In genomic region chr17:29219378-29220047, GRCh38 we compare ENCODE assay signal across 8 cellular contexts. TPM values are rescaled to one million over a fixed set of nuclear protein-coding genes. Genes with fewer than 3 reads are reported as not detected.
DNase-seq lines count a peak whose midpoint lies in the region; ATAC-seq and TF ChIP-seq lines count a peak whose summit lies in the region.

No MANE protein-coding gene starts in this region.

- H3K36me3 ChIP-seq in lung (ENCODE audit: control insufficient read depth in 2 of 2, insufficient read depth in 2 of 2, low read length in 2 of 2) = no peaks in the 10 kb centered on the region

- peak overlapping the region in 15 of 59 donors; percentile 0 to 35 (median 19) for H3K4me3 ChIP-seq in dorsolateral prefrontal cortex
- no peak overlapping the region for H3K4me3 ChIP-seq in lung

- H3K4me1 ChIP-seq in lung (ENCODE audit: control insufficient read depth in 2 of 2, insufficient read depth in 2 of 2, low read length in 2 of 2) = peaks cover 0 to 2% of the 10 kb centered on the region in 2 donors

- peak; percentile 93 for DNase-seq in D341Med (ENCODE audit: low spot score)
- DNase-seq in NCI-H748 (lab: John Stamatoyannopoulos, UW; ENCODE audit: unreplicated experiment) = peak; percentile 79
- DNase-seq in activated CD4-positive, alpha-beta T cell treated with anti-CD3 and anti-CD28 coated beads, Interleukin-2, amount 50 U/mL, for 48 hours = peak; percentile 73 to 81
- DNase-seq in dorsolateral prefrontal cortex = peak; percentile 67 to 90 (median 85)
- DNase-seq in lung (ENCODE audit: low spot score) = peak; percentile 79
- peak; percentile 47 for DNase-seq in stimulated activated CD8-positive, alpha-beta memory T cell treated with anti-CD3 and anti-CD28 coated beads, Interleukin-12 subunit alpha, Interleukin-12 subunit beta, amount 100 ng/mL, for 4 hours (ENCODE audit: low read depth)

- no peaks in the 10 kb centered on the region for H3K9me3 ChIP-seq in lung (ENCODE audit: control insufficient read depth in 2 of 2, insufficient read depth in 1 of 2, low read length in 1 of 2)

- TF ChIP-seq CTCF in dorsolateral prefrontal cortex (IDR thresholded peaks at IDR 0.05 in 54 of 56, conservative IDR thresholded peaks at IDR 0.05 in 2 of 56; ENCODE audit: low read depth in 1 of 56, partially characterized antibody in 56 of 56) (peak; percentile 93 to 99 (median 98)), lung (IDR thresholded peaks at IDR 0.05; ENCODE audit: control extremely low read depth, extremely low read depth) (peak; percentile 94)

- 16 to 21% methylated on average over 14 of the region's 14 CpGs for WGBS in lung, 2 donors

- intact Hi-C loops in dorsolateral prefrontal cortex (cut with DNase I) = loop anchor here (2.0 to 5.0 kb wide), 2 partner anchors 71 to 73 kb away; partner anchors contain the start of gene NUFIP2 (in 1 of the 2)

- peak; percentile 39 for ATAC-seq in HG02610 (IDR thresholded peaks at IDR 0.05; ENCODE audit: unreplicated experiment)
- ATAC-seq in lung (ENCODE audit: insufficient read depth, low FRiP score) = peak; percentile 83
- no peak for ATAC-seq in GM19467 (IDR thresholded peaks at IDR 0.05; ENCODE audit: unreplicated experiment)

- H3K27ac ChIP-seq in dorsolateral prefrontal cortex (peak overlapping the region in 24 of 59 donors; percentile 4 to 73 (median 32)), lung (ENCODE audit: low read depth in 1 of 2, low read length in 1 of 2) (no peak overlapping the region)

- no peaks in the 10 kb centered on the region for H3K27me3 ChIP-seq in dorsolateral prefrontal cortex
- H3K27me3 ChIP-seq in lung (ENCODE audit: control insufficient read depth, insufficient read depth) = no peaks in the 10 kb centered on the region

RNA-seq across cellular contexts. Expression of gene CRYBA1, which starts 27.1 kb away (rescaled TPM):
- not detected for total RNA-seq in dorsolateral prefrontal cortex
- not detected for total RNA-seq in lung
- polyA plus RNA-seq in lung = not detected

RNA-seq across cellular contexts. Expression of gene MYO18A, which starts 39.3 kb away (rescaled TPM):
- total RNA-seq in dorsolateral prefrontal cortex (100 to 1,000 TPM in 118 of 120 experiments, 10 to 100 TPM in 2; 93.9 to 275 (median 143) TPM), lung (10 to 100 TPM; 55.3 to 65.2 TPM)
- polyA plus RNA-seq in lung = 10 to 100 TPM; 19.0 to 43.3 TPM
